ENCODE assay signal across 8 cellular contexts in the genomic region with DNA sequence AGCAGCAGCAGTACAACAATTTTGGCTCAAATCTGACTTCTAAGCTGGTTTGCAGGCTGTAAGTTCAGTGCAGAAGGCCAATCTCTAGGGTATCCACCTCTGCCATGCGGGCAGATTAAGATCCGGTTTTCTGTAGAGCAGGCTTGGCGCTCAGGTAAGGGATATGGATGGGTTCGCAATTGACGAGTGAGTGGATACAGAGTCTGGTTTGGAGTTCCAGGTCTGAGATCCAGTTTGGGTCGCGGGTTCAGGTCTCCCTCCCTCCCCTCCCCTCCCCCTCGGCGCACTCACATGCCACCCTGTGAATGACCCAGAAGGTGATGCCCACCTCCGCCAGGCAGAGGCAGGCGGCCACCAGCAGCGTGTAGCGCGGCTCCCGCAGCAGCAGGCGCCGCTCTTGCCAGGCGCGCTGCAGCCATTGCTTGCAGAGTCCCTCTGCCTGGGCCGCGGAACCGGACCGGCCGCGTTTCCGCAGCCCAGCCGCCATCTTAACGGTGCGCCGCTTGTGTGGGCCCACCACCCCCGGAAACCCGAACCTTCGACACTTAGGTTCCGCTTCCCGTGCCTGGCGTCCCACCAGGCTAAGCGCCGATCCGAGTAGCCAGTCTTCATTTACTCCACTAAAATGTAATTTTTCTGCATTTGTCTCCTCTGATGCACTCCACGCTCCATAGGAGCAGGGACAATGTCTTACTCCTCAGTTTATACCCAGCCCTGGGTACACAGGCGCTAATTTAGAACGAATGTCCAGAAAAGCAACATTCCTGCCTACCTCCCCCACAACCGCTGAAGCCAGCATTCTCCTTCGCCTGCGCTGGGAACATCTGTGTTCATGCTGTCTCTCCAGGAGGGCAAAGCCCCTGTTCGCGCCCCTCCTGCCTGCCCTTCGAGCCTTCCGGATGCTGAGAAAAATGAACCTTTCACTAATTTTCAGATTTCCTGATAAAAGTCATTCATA. TPM values are rescaled to one million over a fixed set of nuclear protein-coding genes. Genes with fewer than 3 reads are reported as not detected.
DNase-seq lines count a peak whose midpoint lies in the region; ATAC-seq and TF ChIP-seq lines count a peak whose summit lies in the region.

Gene ALG3 (minus strand): TSS at position 509 of the 958 bp plus-strand sequence. CDS start 22 bp downstream, at position 487.

- H3K9me2 ChIP-seq in DOHH2 (replicated peaks; ENCODE audit: control insufficient read depth, low read length) = no peaks in the 10 kb centered on the region
- H3K9me2 ChIP-seq in GM23248 (ENCODE audit: insufficient read depth) = no peaks in the 10 kb centered on the region
- no peaks in the 10 kb centered on the region for H3K9me2 ChIP-seq in SK-N-SH

- peak within 1 kb of the TSS; percentile 97 for H3K4me3 Mint-ChIP-seq in activated naive CD4-positive, alpha-beta T cell treated with anti-CD3 and anti-CD28 coated beads, Interleukin-2, amount 50 U/mL, for 24 hours

- peaks cover 4% of the 10 kb centered on the region for H3F3A ChIP-seq in DOHH2 (ENCODE audit: control insufficient read depth, insufficient read depth)
- H3F3A ChIP-seq in GM23248 (ENCODE audit: insufficient read depth) = peaks cover 8% of the 10 kb centered on the region
- H3F3A ChIP-seq in SK-N-SH (replicated peaks; ENCODE audit: insufficient read depth) = peaks cover 10% of the 10 kb centered on the region

- no peaks in the 10 kb centered on the region for H3K27me3 Mint-ChIP-seq in activated naive CD4-positive, alpha-beta T cell treated with anti-CD3 and anti-CD28 coated beads, Interleukin-2, amount 50 U/mL, for 24 hours

- H3K27ac Mint-ChIP-seq in activated naive CD4-positive, alpha-beta T cell treated with anti-CD3 and anti-CD28 coated beads, Interleukin-2, amount 50 U/mL, for 24 hours = peak within 1 kb of the TSS; percentile 100

- H3K4me3 ChIP-seq in DOHH2 (ENCODE audit: low read length) = peak within 1 kb of the TSS; percentile 91
- peak within 1 kb of the TSS; percentile 97 for H3K4me3 ChIP-seq in GM23248
- peak within 1 kb of the TSS; percentile 94 to 97 for H3K4me3 ChIP-seq in SK-N-SH (ENCODE audit: low read depth in 2 of 2, low read length in 1 of 2)
- peak within 1 kb of the TSS; percentile 74 for H3K4me3 ChIP-seq in suprapubic skin

- CTCF ChIA-PET in SK-N-SH (lab: Yijun Ruan, JAX) = interaction anchor here (1.0 to 4.1 kb wide), 18 partner anchors 9 to 353 kb away, joined by 3 to 30 read pairs (median 11); partner anchors contain the start of genes ABCF3, AP2M1, EIF2B5 and VWA5B2

- in situ Hi-C loops in GM23248 (cut with MboI) = no loop called here

- TF ChIP-seq EP300 in SK-N-SH (IDR thresholded peaks at IDR 0.05; ENCODE audit: borderline replicate concordance in 1 of 2, low read depth in 1 of 2, low read length in 1 of 2) (no peak), suprapubic skin (IDR thresholded peaks at IDR 0.05) (no peak)

- H3K36me3 ChIP-seq in DOHH2 (ENCODE audit: control insufficient read depth, low read length) (peaks cover 32% of the 10 kb centered on the region), GM23248 (ENCODE audit: low read depth) (no peaks in the 10 kb centered on the region), SK-N-SH (replicated peaks in 1 of 2; ENCODE audit: control insufficient read depth in 1 of 2, insufficient read depth in 2 of 2, low read length in 1 of 2) (peaks cover 4 to 21% of the 10 kb centered on the region in 2 experiments), suprapubic skin (peaks cover 20% of the 10 kb centered on the region)

- DNase-seq in GM23248 = peak; percentile 94
- DNase-seq in M059J (ENCODE audit: low read depth) = peak; percentile 83
- peak; percentile 89 for DNase-seq in SK-N-SH
- DNase-seq in glomerular endothelial cell (ENCODE audit: extremely low read depth, low read depth, low spot score) = no peak
- peak; percentile 50 for DNase-seq in omental fat pad (ENCODE audit: low spot score)
- peak; percentile 88 to 94 for DNase-seq in suprapubic skin (ENCODE audit: low spot score in 2 of 2)

- H3K9ac ChIP-seq in GM23248 (peak within 1 kb of the TSS; percentile 94), SK-N-SH (peak within 1 kb of the TSS; percentile 82)

- H3K79me2 ChIP-seq in DOHH2 (ENCODE audit: control insufficient read depth, low read length) (peaks cover 56% of the 10 kb centered on the region), GM23248 (ENCODE audit: insufficient read depth) (peaks cover 35% of the 10 kb centered on the region), SK-N-SH (ENCODE audit: insufficient read depth) (peaks cover 22% of the 10 kb centered on the region)

- POLR2A ChIA-PET in SK-N-SH (lab: Yijun Ruan, JAX) = no interaction called here

- 0 to 2% methylated on average over 42 to 48 of the region's 49 CpGs for WGBS in GM23248 (ENCODE audit: low coverage in 1 of 2, low lambda C conversion rate in 2 of 2, missing lambda C conversion rate in 2 of 2), 2 experiments
- under 1% methylated on average over 21 of the region's 49 CpGs for WGBS in SK-N-SH (ENCODE audit: low lambda C conversion rate)
- 0% methylated on average over 27 of the region's 49 CpGs for WGBS in suprapubic skin

- H2AFZ ChIP-seq in GM23248 = peak within 1 kb of the TSS; percentile 100
- peak within 1 kb of the TSS; percentile 99 for H2AFZ ChIP-seq in SK-N-SH (ENCODE audit: low read depth)

- TF ChIP-seq RAD21 in SK-N-SH (IDR thresholded peaks at IDR 0.05; ENCODE audit: low read length) = no peak

- no peak for TF ChIP-seq POLR2A in suprapubic skin (IDR thresholded peaks at IDR 0.05)

- no peaks in the 10 kb centered on the region for H4K20me1 ChIP-seq in DOHH2 (ENCODE audit: control insufficient read depth, insufficient read depth, low read depth, low read length)
- no peaks in the 10 kb centered on the region for H4K20me1 ChIP-seq in GM23248 (ENCODE audit: insufficient read depth)
- no peaks in the 10 kb centered on the region for H4K20me1 ChIP-seq in SK-N-SH (ENCODE audit: insufficient read depth)

- H3K4me1 Mint-ChIP-seq in activated naive CD4-positive, alpha-beta T cell treated with anti-CD3 and anti-CD28 coated beads, Interleukin-2, amount 50 U/mL, for 24 hours = peaks cover 15% of the 10 kb centered on the region

- no peaks in the 10 kb centered on the region for H3K27me3 ChIP-seq in DOHH2 (ENCODE audit: control insufficient read depth, low read length)
- no peaks in the 10 kb centered on the region for H3K27me3 ChIP-seq in GM23248 (replicated peaks; ENCODE audit: insufficient read depth)
- H3K27me3 ChIP-seq in SK-N-SH (ENCODE audit: insufficient read depth) = no peaks in the 10 kb centered on the region
- H3K27me3 ChIP-seq in suprapubic skin = no peaks in the 10 kb centered on the region

- TF ChIP-seq CTCF in DOHH2 (IDR thresholded peaks at IDR 0.05; ENCODE audit: low read depth, low read length, poor library complexity, severe bottlenecking) (no peak), SK-N-SH (IDR thresholded peaks at IDR 0.05) (no peak), omental fat pad (IDR thresholded peaks at IDR 0.05) (no peak), suprapubic skin (IDR thresholded peaks at IDR 0.05) (no peak)

- peaks cover 6% of the 10 kb centered on the region for H3K36me3 Mint-ChIP-seq in activated naive CD4-positive, alpha-beta T cell treated with anti-CD3 and anti-CD28 coated beads, Interleukin-2, amount 50 U/mL, for 24 hours

- peak; percentile 80 for ATAC-seq in omental fat pad (ENCODE audit: low FRiP score)

- no peaks in the 10 kb centered on the region for H3K9me3 Mint-ChIP-seq in activated naive CD4-positive, alpha-beta T cell treated with anti-CD3 and anti-CD28 coated beads, Interleukin-2, amount 50 U/mL, for 24 hours

- peaks cover 12% of the 10 kb centered on the region for H3K4me1 ChIP-seq in DOHH2 (ENCODE audit: control insufficient read depth, low read length)
- H3K4me1 ChIP-seq in GM23248 (ENCODE audit: insufficient read depth) = no peaks in the 10 kb centered on the region
- H3K4me1 ChIP-seq in SK-N-SH (ENCODE audit: control insufficient read depth in 1 of 2, insufficient read depth in 2 of 2, low read depth in 1 of 2, low read length in 1 of 2) = peaks cover 0 to 3% of the 10 kb centered on the region in 2 experiments; a peak in 2 of 4 replicates
- peaks cover 21% of the 10 kb centered on the region for H3K4me1 ChIP-seq in suprapubic skin

- peak within 1 kb of the TSS; percentile 86 for H3K27ac ChIP-seq in DOHH2 (ENCODE audit: low read depth, low read length)
- peak within 1 kb of the TSS; percentile 89 for H3K27ac ChIP-seq in GM23248
- H3K27ac ChIP-seq in SK-N-SH (ENCODE audit: low read depth in 2 of 2, low read length in 1 of 2) = peak within 1 kb of the TSS; percentile 88 to 94
- H3K27ac ChIP-seq in suprapubic skin = peak within 1 kb of the TSS; percentile 87

- no peaks in the 10 kb centered on the region for H3K9me3 ChIP-seq in DOHH2 (ENCODE audit: control insufficient read depth, insufficient read depth, low read length)
- no peaks in the 10 kb centered on the region for H3K9me3 ChIP-seq in GM23248 (ENCODE audit: low read depth)
- no peaks in the 10 kb centered on the region for H3K9me3 ChIP-seq in SK-N-SH
- no peaks in the 10 kb centered on the region for H3K9me3 ChIP-seq in suprapubic skin

- H3K4me2 ChIP-seq in DOHH2 (ENCODE audit: low read length) = peak within 1 kb of the TSS; percentile 100
- peak within 1 kb of the TSS; percentile 100 for H3K4me2 ChIP-seq in GM23248 (ENCODE audit: unreplicated experiment)
- peak within 1 kb of the TSS; percentile 100 for H3K4me2 ChIP-seq in SK-N-SH

TF ChIP-seq in SK-N-SH, 30 proteins besides CTCF, POLR2A, EP300 and RAD21 (continues in another document):
- TF ChIP-seq NRF1 (IDR thresholded peaks at IDR 0.05; ENCODE audit: low read depth, low read length) (no peak), MXI1 (IDR thresholded peaks at IDR 0.05; ENCODE audit: low read depth, low read length) (peak; percentile 60; the same call in 1 of the 2 replicates), GATA2 (CRISPR knock-in tag; IDR thresholded peaks at IDR 0.05) (no peak)
- TF ChIP-seq, protein P1, sequence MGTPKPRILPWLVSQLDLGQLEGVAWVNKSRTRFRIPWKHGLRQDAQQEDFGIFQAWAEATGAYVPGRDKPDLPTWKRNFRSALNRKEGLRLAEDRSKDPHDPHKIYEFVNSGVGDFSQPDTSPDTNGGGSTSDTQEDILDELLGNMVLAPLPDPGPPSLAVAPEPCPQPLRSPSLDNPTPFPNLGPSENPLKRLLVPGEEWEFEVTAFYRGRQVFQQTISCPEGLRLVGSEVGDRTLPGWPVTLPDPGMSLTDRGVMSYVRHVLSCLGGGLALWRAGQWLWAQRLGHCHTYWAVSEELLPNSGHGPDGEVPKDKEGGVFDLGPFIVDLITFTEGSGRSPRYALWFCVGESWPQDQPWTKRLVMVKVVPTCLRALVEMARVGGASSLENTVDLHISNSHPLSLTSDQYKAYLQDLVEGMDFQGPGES (IDR thresholded peaks at IDR 0.05; ENCODE audit: low read depth, low read length) = no peak

RNA-seq across cellular contexts. Expression of gene ALG3, which starts in this region (rescaled TPM):
- total RNA-seq in GM23248 (2014; rRNA removed; shearing (Covaris generic)) = 52.7 and 66.1 TPM in 2 replicates
- polyA plus RNA-seq in GM23248 (2016; fragmentation: Nextera tagmentation; extraction: Ambion mirVana) (94.2 and 94.7 TPM in 2 replicates), SK-N-SH (2012; rRNA removed) (66.0 and 71.4 TPM in 2 replicates)
- total RNA-seq in M059J (2014; rRNA removed; shearing (Covaris generic)) = 127 and 132 TPM in 2 replicates
- polyA plus RNA-seq in SK-N-SH (2012; cell fraction: cytosol; rRNA removed) = 31.2 and 49.1 TPM in 2 replicates
- polyA plus RNA-seq in SK-N-SH (2012; cell fraction: nucleus; rRNA removed) = 92.0 and 100 TPM in 2 replicates
- total RNA-seq in glomerular endothelial cell (68.3 and 72.4 TPM in 2 replicates), omental fat pad (10 to 100 TPM; 42.2 to 56.6 (median 52.3) TPM), suprapubic skin (10 to 100 TPM; 36.6 to 63.0 (median 59.2) TPM)
